24 cellular contexts compared by ENCODE assay signal in genomic region chr5:90894866-90895420, GRCh38.
"Had no signal": no experiment of that assay in that cellular context is flagged by ENCODE, and none has a peak within 500 bp of the region (broad histone marks: within the 10 kb centered on the region; RNA-seq: fewer than 3 reads in every experiment).

No MANE protein-coding gene starts in this region.

- H3K27me3 ChIP-seq: MG63 had no signal

- H3K36me3 Mint-ChIP-seq: T-cell had no signal

- H3K27ac ChIP-seq: HL-60 had no signal

- H3K9me3 ChIP-seq: SK-N-SH had no signal

- H3K36me3 ChIP-seq: MG63 had no signal

- H3K9ac ChIP-seq: SK-N-SH had no signal

- DNase-seq: KBM-7, MG63, NCI-H1092, NCI-H1105 treated with DMSO at 0.1 percent for 48 hours, NCI-H1417 treated with DMSO at 0.1 percent for 48 hours, NCI-H187, NCI-H2029, NCI-H2081 treated with DMSO at 0.1 percent for 48 hours, NCI-H2171, NCI-H226, NCI-H446, NCI-H510A, NCI-H524 treated with DMSO at 0.1 percent for 48 hours, NCI-H69, NCI-H774, Right ventricle myocardium superior, RPMI8226, SIG-M5, SK-N-SH, SW 1271, T-cell had no signal

- H3K9me3 Mint-ChIP-seq: T-cell had no signal

- H3K27ac Mint-ChIP-seq: T-cell had no signal

- H3K4me1 Mint-ChIP-seq: T-cell had no signal

- H3K4me3 ChIP-seq: MG63 had no signal

- ATAC-seq: T-cell had no signal

- H3K4me2 ChIP-seq: SK-N-SH had no signal

- H3K4me3 Mint-ChIP-seq: T-cell had no signal

- H3K27me3 Mint-ChIP-seq: T-cell had no signal

- H3K9me2 ChIP-seq: SK-N-SH had no signal

- FAIRE-seq: HTR-8/SVneo, RCC 7860 had no signal
